Comparison of ENCODE assay signal across 15 cellular contexts in the genomic region with DNA sequence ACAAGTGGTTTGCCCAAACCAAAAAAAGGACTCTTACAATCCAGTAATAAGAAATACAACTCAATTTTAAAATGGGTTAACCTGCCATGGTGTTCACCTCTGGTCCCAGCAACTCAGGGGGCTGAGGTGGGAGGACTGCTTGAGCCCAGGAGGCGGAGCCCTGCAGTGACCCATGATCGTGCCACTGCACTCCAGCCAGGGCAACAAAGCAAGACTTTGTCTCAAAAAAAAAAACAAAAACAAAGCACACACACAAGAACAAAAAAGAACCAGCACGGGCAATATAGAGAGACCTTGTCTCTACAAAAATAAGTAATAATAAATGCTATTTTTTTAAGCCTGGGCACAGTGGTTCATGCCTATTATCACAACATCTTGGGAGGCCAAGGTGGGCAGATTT. TPM values are rescaled to one million over a fixed set of nuclear protein-coding genes. Genes with fewer than 3 reads are reported as not detected.
DNase-seq lines count a peak whose midpoint lies in the region; ATAC-seq and TF ChIP-seq lines count a peak whose summit lies in the region.
"Had no signal": no experiment of that assay in that cellular context is flagged by ENCODE, and none has a peak within 500 bp of the region (broad histone marks: within the 10 kb centered on the region; RNA-seq: fewer than 3 reads in every experiment).

No MANE protein-coding gene starts in this region.

- intact Hi-C loops in dorsolateral prefrontal cortex (cut with DNase I), result no loop called here

- peak overlapping the region in 58 of 59 donors; percentile 46 to 99 (median 94) for H3K27ac ChIP-seq in dorsolateral prefrontal cortex
- H3K27ac ChIP-seq in temporal lobe (ENCODE audit: low read depth, low read length), result peak overlapping the region; percentile 93
- H3K27ac ChIP-seq: GM23248, HL-60 had no signal

- peak overlapping the region in 24 of 59 donors; percentile 1 to 49 (median 24) for H3K4me3 ChIP-seq in dorsolateral prefrontal cortex
- H3K4me3 ChIP-seq: GM12878, GM23248 had no signal

- in situ Hi-C loops in SK-MEL-5 (cut with HindIII; ENCODE audit: low pct_unique_long_range_greater_than_20kb, low sequenced_read_pairs), result no loop called here

- peak in 8 of 56 donors; percentile 6 to 42 (median 15) for TF ChIP-seq CTCF in dorsolateral prefrontal cortex (IDR thresholded peaks at IDR 0.05 in 54 of 56, conservative IDR thresholded peaks at IDR 0.05 in 2 of 56; ENCODE audit: low read depth in 1 of 56, partially characterized antibody in 56 of 56)

- DNase-seq in SK-MEL-5 (ENCODE audit: low read depth, low spot score) (peak; percentile 70), dorsolateral prefrontal cortex (peak in 4 of 10 donors; percentile 10 to 62 (median 50)), pons (ENCODE audit: low spot score) (peak; percentile 76)
- DNase-seq: ACHN; CD4-positive, alpha-beta T cell; DMS79; GM23248 had no signal

- ATAC-seq in GM18502 (IDR thresholded peaks at IDR 0.05; ENCODE audit: poor library complexity, unreplicated experiment) (no peak), HG03460 (IDR thresholded peaks at IDR 0.05; ENCODE audit: unreplicated experiment) (no peak), HG03520 (IDR thresholded peaks at IDR 0.05; ENCODE audit: unreplicated experiment) (no peak)
- ATAC-seq: GM12878, HCT116 had no signal

- H3K27me3 ChIP-seq in dorsolateral prefrontal cortex, result no peaks in the 10 kb centered on the region

RNA-seq across cellular contexts. Expression of a gene that starts 28.7 kb away (rescaled TPM):
- 8.3 and 14.4 TPM in 2 replicates for total RNA-seq in SK-MEL-5 (2014; rRNA removed; shearing (Covaris generic))
- 2.0 and 2.8 TPM in 2 replicates for polyA plus RNA-seq in SK-MEL-5 (2015; cell fraction: cytosol; rRNA removed)
- polyA plus RNA-seq in SK-MEL-5 (2015; cell fraction: nucleus; rRNA removed), result 16.6 and 22.8 TPM in 2 replicates
- total RNA-seq in dorsolateral prefrontal cortex (100 to 1,000 TPM in 119 of 120 experiments, 10 to 100 TPM in 1; 87.3 to 271 (median 162) TPM), temporal lobe (55.1 TPM)
- total RNA-seq: G401, GM23248 had no signal
- polyA plus RNA-seq: GM23248 had no signal
